27 cellular contexts compared by ENCODE assay signal in genomic region chr2:143758629-143759330, GRCh38.
A peak's percentile ranks its signal among the peaks of the same experiment; 100 is the strongest.
DNase-seq lines count a peak whose midpoint lies in the region; ATAC-seq and TF ChIP-seq lines count a peak whose summit lies in the region.
"Had no signal": no experiment of that assay in that cellular context is flagged by ENCODE, and none has a peak within 500 bp of the region (broad histone marks: within the 10 kb centered on the region; RNA-seq: fewer than 3 reads in every experiment).

No MANE protein-coding gene starts in this region.

- H3K27ac Mint-ChIP-seq in CD4-positive, alpha-beta memory T cell, result peak overlapping the region in 4 of 7 donors; percentile 6 to 66 (median 36)
- H3K27ac Mint-ChIP-seq: activated B cell treated with CpG ODN at 0.5 μM for 24 hours; activated naive CD8-positive, alpha-beta T cell treated with anti-CD3 and anti-CD28 coated beads, Interleukin-2, amount 50 U/mL, for 24 hours; activated T-helper 2 cell treated with anti-CD3 and anti-CD28 coated beads, Interferon-gamma antibody, Interleukin-2, Interleukin-4, amounts not matched to agents 10 μg/mL and 5 μg/mL and 100 μg/mL, durations not matched to agents 14 hours and 24 hours and 36 hours; brain had no signal

- no peaks in the 10 kb centered on the region for H3K4me1 ChIP-seq in CD4-positive, alpha-beta memory T cell (ENCODE audit: insufficient read depth, low read length)
- H3K4me1 ChIP-seq in lower lobe of right lung (no peaks in the 10 kb centered on the region), transverse colon (no peaks in the 10 kb centered on the region)
- H3K4me1 ChIP-seq: BE2C, gastrocnemius medialis, prostate gland had no signal

- CTCF ChIA-PET in CD4-positive, alpha-beta memory T cell (lab: Charles Lee; ENCODE audit: partially characterized antibody), result no interaction called here

- DNase-seq in CD4-positive, alpha-beta memory T cell, result no peak
- DNase-seq in choroid plexus epithelial cell (ENCODE audit: low read depth) (peak; percentile 13), lower lobe of right lung (no peak), transverse colon (no peak), Right ventricle myocardium superior (no peak)
- DNase-seq: activated B cell treated with CpG ODN at 0.5 μM for 24 hours; activated CD4-positive, alpha-beta T cell treated with anti-CD3 and anti-CD28 coated beads, Interleukin-2, amount 50 U/mL, for 48 hours; activated CD8-positive, alpha-beta memory T cell treated with anti-CD3 and anti-CD28 coated beads, Interleukin-2, amount 50 U/mL, for 48 hours; activated naive CD8-positive, alpha-beta T cell treated with anti-CD3 and anti-CD28 coated beads, Interleukin-2, amount 50 U/mL, for 24 hours; BE2C; DND-41; effector memory CD8-positive, alpha-beta T cell; gastrocnemius medialis; hippocampal formation; NCI-H1417 treated with DMSO at 0.1 percent for 48 hours; NCI-H2081 treated with DMSO at 0.1 percent for 48 hours; NCI-H446; NCI-H82; T1000 had no signal

- H3K9me3 ChIP-seq in CD4-positive, alpha-beta memory T cell (ENCODE audit: control insufficient read depth in 1 of 2, low read length in 2 of 2), result no peaks in the 10 kb centered on the region
- H3K9me3 ChIP-seq in lower lobe of right lung (no peaks in the 10 kb centered on the region), transverse colon (no peaks in the 10 kb centered on the region)
- H3K9me3 ChIP-seq: BE2C, esophagus muscularis mucosa, gastrocnemius medialis, prostate gland had no signal

- no peak overlapping the region for H3K4me3 Mint-ChIP-seq in CD4-positive, alpha-beta memory T cell
- H3K4me3 Mint-ChIP-seq: activated B cell treated with CpG ODN at 0.5 μM for 24 hours; activated naive CD8-positive, alpha-beta T cell treated with anti-CD3 and anti-CD28 coated beads, Interleukin-2, amount 50 U/mL, for 24 hours; brain; effector memory CD8-positive, alpha-beta T cell had no signal

- POLR2A ChIA-PET in CD4-positive, alpha-beta memory T cell (lab: Charles Lee; ENCODE audit: partially characterized antibody), result no interaction called here

- H3K9me3 Mint-ChIP-seq in CD4-positive, alpha-beta memory T cell, result no peaks in the 10 kb centered on the region
- H3K9me3 Mint-ChIP-seq: activated B cell treated with CpG ODN at 0.5 μM for 24 hours; activated naive CD8-positive, alpha-beta T cell treated with anti-CD3 and anti-CD28 coated beads, Interleukin-2, amount 50 U/mL, for 24 hours; activated T-helper 2 cell treated with anti-CD3 and anti-CD28 coated beads, Interferon-gamma antibody, Interleukin-2, Interleukin-4, amounts not matched to agents 10 μg/mL and 5 μg/mL and 100 μg/mL, durations not matched to agents 14 hours and 24 hours and 36 hours; brain; effector memory CD8-positive, alpha-beta T cell had no signal

- no peak overlapping the region for H3K4me3 ChIP-seq in CD4-positive, alpha-beta memory T cell (ENCODE audit: low read length in 2 of 2)
- H3K4me3 ChIP-seq in choroid plexus epithelial cell (ENCODE audit: low read depth, low read length) (no peak overlapping the region), lower lobe of right lung (no peak overlapping the region), transverse colon (no peak overlapping the region)
- H3K4me3 ChIP-seq: esophagus muscularis mucosa, gastrocnemius medialis, lung, prostate gland had no signal

- TF ChIP-seq EP300 in Ishikawa (IDR thresholded peaks at IDR 0.05; ENCODE audit: borderline replicate concordance), result peak; percentile 42; the same call in 1 of the 2 replicates
- no peak for TF ChIP-seq EP300 in transverse colon (IDR thresholded peaks at IDR 0.05; ENCODE audit: low read depth)

- no peak overlapping the region for H3K27ac ChIP-seq in CD4-positive, alpha-beta memory T cell (ENCODE audit: low read depth, low read length)
- H3K27ac ChIP-seq in lower lobe of right lung (no peak overlapping the region), transverse colon (no peak overlapping the region)
- H3K27ac ChIP-seq: esophagus muscularis mucosa, gastrocnemius medialis, prostate gland had no signal

- no peak for TF ChIP-seq CTCF in choroid plexus epithelial cell (conservative IDR thresholded peaks at IDR 0.05; ENCODE audit: low read depth, low read length)
- TF ChIP-seq CTCF in lower lobe of right lung (IDR thresholded peaks at IDR 0.05), result no peak
- TF ChIP-seq CTCF in transverse colon (IDR thresholded peaks at IDR 0.05), result no peak

- intact Hi-C loops in CD4-positive, alpha-beta memory T cell (cut with micrococcal nuclease), result no loop called here
- intact Hi-C loops in lower lobe of right lung (cut with DNase I), result no loop called here
- intact Hi-C loops in transverse colon (cut with DNase I; ENCODE audit: low total_unique reads), result no loop called here
- intact Hi-C loops in Right ventricle myocardium superior (cut with DNase I), result no loop called here

- peaks cover 4 to 16% (median 9%) of the 10 kb centered on the region in 4 donors for H3K4me1 Mint-ChIP-seq in CD4-positive, alpha-beta memory T cell
- H3K4me1 Mint-ChIP-seq: activated naive CD8-positive, alpha-beta T cell treated with anti-CD3 and anti-CD28 coated beads, Interleukin-2, amount 50 U/mL, for 24 hours; brain had no signal

- WGBS in transverse colon (ENCODE audit: low coverage in 1 of 2), 2 donors, result 81 to 82% methylated on average over 2 to 3 of the region's 3 CpGs

- H3K27me3 Mint-ChIP-seq in CD4-positive, alpha-beta memory T cell, result no peaks in the 10 kb centered on the region
- H3K27me3 Mint-ChIP-seq: activated B cell treated with CpG ODN at 0.5 μM for 24 hours; activated naive CD8-positive, alpha-beta T cell treated with anti-CD3 and anti-CD28 coated beads, Interleukin-2, amount 50 U/mL, for 24 hours; brain; effector memory CD8-positive, alpha-beta T cell had no signal

- ATAC-seq in lower lobe of right lung, result peak; percentile 52 to 82
- no peak for ATAC-seq in HG03175 (IDR thresholded peaks at IDR 0.05; ENCODE audit: unreplicated experiment)
- no peak for ATAC-seq in Right ventricle myocardium superior (ENCODE audit: poor library complexity)
- ATAC-seq in GM21360 (IDR thresholded peaks at IDR 0.05; ENCODE audit: unreplicated experiment), result no peak
- ATAC-seq: activated naive CD8-positive, alpha-beta T cell treated with anti-CD3 and anti-CD28 coated beads, Interleukin-2, amount 50 U/mL, for 24 hours; effector memory CD8-positive, alpha-beta T cell; gastrocnemius medialis had no signal

- peaks cover 16 to 24% of the 10 kb centered on the region in 2 donors for H3K36me3 Mint-ChIP-seq in CD4-positive, alpha-beta memory T cell
- H3K36me3 Mint-ChIP-seq: brain had no signal

- no peak for TF ChIP-seq POLR2A in transverse colon (IDR thresholded peaks at IDR 0.05)

- H3K27me3 ChIP-seq in CD4-positive, alpha-beta memory T cell (ENCODE audit: insufficient read depth, low read length), result no peaks in the 10 kb centered on the region
- no peaks in the 10 kb centered on the region for H3K27me3 ChIP-seq in lower lobe of right lung (ENCODE audit: low read depth)
- no peaks in the 10 kb centered on the region for H3K27me3 ChIP-seq in transverse colon
- H3K27me3 ChIP-seq: BE2C, esophagus muscularis mucosa, gastrocnemius medialis had no signal

- H3K36me3 ChIP-seq in CD4-positive, alpha-beta memory T cell (ENCODE audit: insufficient read depth, low read length), result no peaks in the 10 kb centered on the region
- H3K36me3 ChIP-seq in lower lobe of right lung (no peaks in the 10 kb centered on the region), transverse colon (no peaks in the 10 kb centered on the region)
- H3K36me3 ChIP-seq: BE2C, esophagus muscularis mucosa, gastrocnemius medialis, prostate gland had no signal

- no peak for TF ChIP-seq RAD21 in Ishikawa (IDR thresholded peaks at IDR 0.05; ENCODE audit: low read depth)

- in situ Hi-C loops in transverse colon (cut with MboI; ENCODE audit: low pct_ligation_motif_present in 1 of 4, low pct_unique_long_range_greater_than_20kb in 1 of 4, low sequenced_read_pairs in 3 of 4), result no loop called here

TF ChIP-seq in Ishikawa, 13 proteins besides CTCF, POLR2A, EP300 and RAD21:
- TF ChIP-seq TAF1 (IDR thresholded peaks at IDR 0.05; ENCODE audit: low read depth) (no peak), TEAD4 (IDR thresholded peaks at IDR 0.05) (peak; percentile 74), CREB1 (IDR thresholded peaks at IDR 0.05; ENCODE audit: low read depth) (no peak), NFIC (IDR thresholded peaks at IDR 0.05) (no peak), CEBPB (IDR thresholded peaks at IDR 0.05) (no peak)
TF ChIP-seq in Ishikawa: peak in this region for 1.

Comparison
In these comparisons a context has a peak if more than half of its experiments do, and no peak if none do; other contexts are left out.
1. ATAC-seq: peak in lower lobe of right lung (2 of 2); none in HG03175 (single experiment), Right ventricle myocardium superior (single experiment) and GM21360 (single experiment).